23 cellular contexts compared by ENCODE assay signal in genomic region chr9:117662651-117663050, GRCh38. TPM values are rescaled to one million over a fixed set of nuclear protein-coding genes. Genes with fewer than 3 reads are reported as not detected.
DNase-seq lines count a peak whose midpoint lies in the region; ATAC-seq, FAIRE-seq and TF ChIP-seq lines count a peak whose summit lies in the region.
"Had no signal": no experiment of that assay in that cellular context is flagged by ENCODE, and none has a peak within 500 bp of the region (broad histone marks: within the 10 kb centered on the region; RNA-seq: fewer than 3 reads in every experiment).

No MANE protein-coding gene starts in this region.

- no peak for ATAC-seq in HepG2
- ATAC-seq: CD8-positive, alpha-beta T cell had no signal

- H2AFZ ChIP-seq in HepG2 (ENCODE audit: low read length): no peak overlapping the region

- no peak for FAIRE-seq in HepG2 (lab: Jason Lieb, UNC)
- FAIRE-seq: A204.1, G401.6, GM12892, GM19239, H54 had no signal

- 35% methylated on average over 3 of the region's 3 CpGs for WGBS in liver
- 54% methylated on average over 2 of the region's 3 CpGs for WGBS in HepG2 (ENCODE audit: low lambda C conversion rate)
- no CpG with 5 or more reads among the region's 3 CpGs for WGBS in mesendoderm (ENCODE audit: extremely low coverage, insufficient coverage, low lambda C conversion rate)

- CTCF ChIA-PET in HepG2 (lab: Yijun Ruan, JAX; ENCODE audit: low intra/inter-chr PET ratio, low total read pairs): no interaction called here

- no peak overlapping the region for H3K27ac ChIP-seq in liver (ENCODE audit: low read depth in 1 of 2, low read length in 2 of 2)
- no peak overlapping the region for H3K27ac ChIP-seq in HepG2 (ENCODE audit: extremely low read length, insufficient read depth, low read length)
- no peak overlapping the region for H3K27ac ChIP-seq in mesendoderm (ENCODE audit: low read depth, low read length)
- H3K27ac ChIP-seq: 22Rv1, BLaER1, C4-2B had no signal

- DNase-seq in HepG2 (ENCODE audit: low spot score) (no peak), iPS-NIHi7 (ENCODE audit: extremely low spot score) (peak; percentile 12), mesendoderm (peak; percentile 53), NCI-H1417 (lab: John Stamatoyannopoulos, UW) (no peak), cerebellar cortex (ENCODE audit: low spot score) (no peak), HAP-1 (ENCODE audit: low spot score in 2 of 2) (no peak)
- DNase-seq: CD4-positive, CD25-positive, alpha-beta regulatory T cell; CD8-positive, alpha-beta T cell; DMS153; DND-41; GOT3; HCEC 1CT had no signal

- H3K4ac ChIP-seq in mesendoderm (ENCODE audit: low read depth, low read length): no peak overlapping the region

- H3K79me1 ChIP-seq in mesendoderm (ENCODE audit: low read length): no peaks in the 10 kb centered on the region

- H3K79me2 ChIP-seq in HepG2 (ENCODE audit: insufficient read depth, low read length): no peaks in the 10 kb centered on the region
- H3K79me2 ChIP-seq in mesendoderm (ENCODE audit: control insufficient read depth, insufficient read depth, low read length): no peaks in the 10 kb centered on the region

- no peak overlapping the region for H3K18ac ChIP-seq in mesendoderm (ENCODE audit: low read length)

- no peaks in the 10 kb centered on the region for H4K20me1 ChIP-seq in HepG2 (ENCODE audit: insufficient read depth, low read length)
- H4K20me1 ChIP-seq: BLaER1 had no signal

- no peak overlapping the region for H3K56ac ChIP-seq in mesendoderm (ENCODE audit: low read length)

- no peak for TF ChIP-seq POLR2A in HepG2 (IDR thresholded peaks at IDR 0.05; ENCODE audit: insufficient read depth in 1 of 2, low read depth in 2 of 2, low read length in 2 of 2)

- no peak overlapping the region for H2AK5ac ChIP-seq in mesendoderm (ENCODE audit: low read length)

- no peak overlapping the region for H2BK15ac ChIP-seq in mesendoderm (replicated peaks; ENCODE audit: low read depth)

- H3K4me3 ChIP-seq in liver (ENCODE audit: low read depth in 1 of 3, low read length in 3 of 3) (no peak overlapping the region), HepG2 (replicated peaks in 1 of 3; ENCODE audit: insufficient read depth in 1 of 3, low read depth in 2 of 3, low read length in 3 of 3) (no peak overlapping the region), mesendoderm (ENCODE audit: low read length) (no peak overlapping the region), HAP-1 (no peak overlapping the region)
- H3K4me3 ChIP-seq: BLaER1 had no signal

- no peak overlapping the region for H3K23ac ChIP-seq in mesendoderm (ENCODE audit: low read length)

- intact Hi-C loops in HepG2 (cut with micrococcal nuclease; ENCODE audit: unreplicated experiment): no loop called here

- BruUV-seq in HepG2 (replicated peaks; lab: Mats Ljungman, UMichigan): no TSS peak

- H2BK120ac ChIP-seq in mesendoderm (ENCODE audit: low read depth, low read length): no peak overlapping the region

- no peak overlapping the region for H3K4me2 ChIP-seq in HepG2 (ENCODE audit: low read depth, low read length)
- H3K4me2 ChIP-seq in mesendoderm (ENCODE audit: low read length): no peak overlapping the region
- H3K4me2 ChIP-seq: BLaER1 had no signal

- no peak for TF ChIP-seq EP300 in HepG2 (IDR thresholded peaks at IDR 0.05; ENCODE audit: low read depth in 2 of 2, low read length in 2 of 2)
- no peak for TF ChIP-seq EP300 in HepG2 (CRISPR knock-in tag; IDR thresholded peaks at IDR 0.05; ENCODE audit: borderline replicate concordance)

- H2BK5ac ChIP-seq in mesendoderm (ENCODE audit: low read length): no peak overlapping the region

- peak in 1 of 2 donors; percentile 54 for TF ChIP-seq RAD21 in liver (IDR thresholded peaks at IDR 0.05)
- no peak for TF ChIP-seq RAD21 in HepG2 (CRISPR knock-in tag; IDR thresholded peaks at IDR 0.05)

- no peak overlapping the region for H3K9ac ChIP-seq in liver (ENCODE audit: low read depth in 1 of 2, low read length in 2 of 2)
- H3K9ac ChIP-seq in HepG2 (ENCODE audit: insufficient read depth, low read depth, low read length): no peak overlapping the region
- H3K9ac ChIP-seq in mesendoderm (ENCODE audit: low read length): no peak overlapping the region
- H3K9ac ChIP-seq: BLaER1 had no signal

- in situ Hi-C loops in HepG2 (cut with HindIII; ENCODE audit: extremely low pct_ligation_motif_present, low pct_unique_long_range_greater_than_20kb) (no loop called here), HAP-1 (cut with MboI; ENCODE audit: low sequenced_read_pairs) (no loop called here)

- POLR2A ChIA-PET in HepG2 (lab: Yijun Ruan, JAX): no interaction called here

- no peak overlapping the region for H4K5ac ChIP-seq in mesendoderm (ENCODE audit: low read length)

- no peaks in the 10 kb centered on the region for H3K27me3 ChIP-seq in liver (ENCODE audit: control insufficient read depth in 4 of 4, insufficient read depth in 4 of 4, low read length in 3 of 4)
- no peaks in the 10 kb centered on the region for H3K27me3 ChIP-seq in HepG2 (ENCODE audit: control insufficient read depth in 1 of 2, insufficient read depth in 2 of 2, low read length in 2 of 2)
- H3K27me3 ChIP-seq in mesendoderm (ENCODE audit: insufficient read depth, low read length, poor library complexity): no peaks in the 10 kb centered on the region
- H3K27me3 ChIP-seq in HAP-1 (ENCODE audit: low read depth): no peaks in the 10 kb centered on the region
- H3K27me3 ChIP-seq: BLaER1 had no signal

- H3K36me3 ChIP-seq in liver (ENCODE audit: control insufficient read depth in 4 of 4, insufficient read depth in 3 of 4, low read depth in 1 of 4, low read length in 3 of 4) (no peaks in the 10 kb centered on the region), HepG2 (replicated peaks in 1 of 2; ENCODE audit: control insufficient read depth in 1 of 2, insufficient read depth in 2 of 2, low read length in 2 of 2) (no peaks in the 10 kb centered on the region), mesendoderm (ENCODE audit: control insufficient read depth, insufficient read depth, low read length) (no peaks in the 10 kb centered on the region), HAP-1 (replicated peaks) (no peaks in the 10 kb centered on the region)
- H3K36me3 ChIP-seq: BLaER1 had no signal

- H3K4me1 ChIP-seq in liver (ENCODE audit: control insufficient read depth in 4 of 4, insufficient read depth in 4 of 4, low read length in 3 of 4): peaks cover 7 to 16% (median 14%) of the 10 kb centered on the region in 4 donors
- H3K4me1 ChIP-seq in HepG2 (ENCODE audit: insufficient read depth, low read length): no peaks in the 10 kb centered on the region
- H3K4me1 ChIP-seq in mesendoderm (ENCODE audit: control insufficient read depth, low read depth, low read length): no peaks in the 10 kb centered on the region
- H3K4me1 ChIP-seq in HAP-1: peaks cover 3% of the 10 kb centered on the region
- H3K4me1 ChIP-seq: BLaER1, Caco-2 had no signal

- no peak overlapping the region for H4K8ac ChIP-seq in mesendoderm (ENCODE audit: low read depth, low read length)

- H3K9me3 ChIP-seq in liver (ENCODE audit: control insufficient read depth in 4 of 4, low read length in 3 of 4) (no peaks in the 10 kb centered on the region), HepG2 (ENCODE audit: low read length) (peaks cover 3% of the 10 kb centered on the region; the same call in 1 of the 2 replicates), HAP-1 (no peaks in the 10 kb centered on the region)
- H3K9me3 ChIP-seq: BLaER1, Caco-2 had no signal

- TF ChIP-seq CTCF in liver (IDR thresholded peaks at IDR 0.05; ENCODE audit: low read depth, low read length, missing input control): no peak
- TF ChIP-seq CTCF in HepG2 (CRISPR knock-in tag; IDR thresholded peaks at IDR 0.05): no peak

TF ChIP-seq in liver, 16 proteins besides CTCF, POLR2A, EP300 and RAD21 (continues in another document):
- TF ChIP-seq TAF1 (conservative IDR thresholded peaks at IDR 0.05): no peak
- peak; percentile 95 to 98 for TF ChIP-seq HNF4A (conservative IDR thresholded peaks at IDR 0.05)
- no peak for TF ChIP-seq EGR1 (IDR thresholded peaks at IDR 0.05; ENCODE audit: low read depth in 2 of 2)
- TF ChIP-seq GABPA (IDR thresholded peaks at IDR 0.05 in 1 of 2, conservative IDR thresholded peaks at IDR 0.05 in 1 of 2): no peak

TF ChIP-seq in HepG2, 621 proteins besides CTCF, POLR2A, EP300 and RAD21 (continues in another document):
- TF ChIP-seq HOXA3 (CRISPR knock-in tag; IDR thresholded peaks at IDR 0.05): no peak

RNA-seq across cellular contexts. Expression of gene TLR4, which starts 41.6 kb away (rescaled TPM):
- total RNA-seq in liver: 10 to 100 TPM; 14.5 to 23.3 TPM
- 1 to 10 TPM; 5.4 to 5.6 TPM for polyA plus RNA-seq in liver
- total RNA-seq in HepG2 (2016; rRNA removed; fragmentation: Illumina TruSeq; extraction: Trizol): 0.22 and 0.34 TPM in 2 replicates
- total RNA-seq in HepG2 (2016; cell fraction: cytosol; rRNA removed; fragmentation: Illumina TruSeq; extraction: Trizol; ENCODE audit: low read depth): not detected in 2 replicates
- total RNA-seq in HepG2 (2016; cell fraction: insoluble cytoplasmic fraction; rRNA removed; fragmentation: Illumina TruSeq; extraction: Trizol): 0.26 and 0.27 TPM in 2 replicates
- total RNA-seq in HepG2 (2016; cell fraction: membrane; rRNA removed; fragmentation: Illumina TruSeq; extraction: Trizol): 0.07 and 0.19 TPM in 2 replicates
- total RNA-seq in HepG2 (2016; cell fraction: nucleus; rRNA removed; fragmentation: Illumina TruSeq; extraction: Trizol): 0.34 and 0.84 TPM in 2 replicates
- polyA plus RNA-seq in HepG2 (2011; rRNA removed): 0.07 TPM in 2 replicates
- 0.01 and 0.08 TPM in 2 replicates for polyA plus RNA-seq in HepG2 (2011; cell fraction: cytosol; rRNA removed)
- 0.05 TPM in 2 replicates for polyA plus RNA-seq in HepG2 (2011; cell fraction: nucleus; rRNA removed)
- polyA plus RNA-seq in HepG2 (2012): 0.05 and 0.11 TPM in 2 replicates
- 0.02 TPM in 1 of 2 replicates, not detected in the other for polyA plus RNA-seq in HepG2 (2016; cell fraction: cytosol; fragmentation: Illumina TruSeq; extraction: Trizol; ENCODE audit: low read depth)
- polyA plus RNA-seq in HepG2 (2016; cell fraction: insoluble cytoplasmic fraction; fragmentation: Illumina TruSeq; extraction: Trizol; ENCODE audit: low read depth): 0.16 and 0.27 TPM in 2 replicates
- polyA plus RNA-seq in HepG2 (2016; cell fraction: membrane; fragmentation: Illumina TruSeq; extraction: Trizol; ENCODE audit: low read depth): 0.03 and 0.05 TPM in 2 replicates
- 0.11 and 0.15 TPM in 2 replicates for polyA plus RNA-seq in HepG2 (2016; cell fraction: nucleus; fragmentation: Illumina TruSeq; extraction: Trizol; ENCODE audit: insufficient read depth, low read depth)
- polyA minus RNA-seq in HepG2 (2011; rRNA and poly(A)+ RNA removed; ENCODE audit: low replicate concordance): 0.32 and 4.3 TPM in 2 replicates
- 0.09 and 0.20 TPM in 2 replicates for polyA minus RNA-seq in HepG2 (2011; cell fraction: cytosol; rRNA and poly(A)+ RNA removed)
- polyA minus RNA-seq in HepG2 (2011; cell fraction: nucleus; rRNA and poly(A)+ RNA removed): 0.37 and 0.52 TPM in 2 replicates
- polyA plus RNA-seq in mesendoderm (2013, experiment 1 of 2): 0.03 TPM
- 0.04 TPM for polyA plus RNA-seq in mesendoderm (2013, experiment 2 of 2)
- total RNA-seq: Caco-2 had no signal
- polyA plus RNA-seq: AG04450 had no signal

Comparison
In these comparisons a context has a peak if more than half of its experiments do, and no peak if none do; other contexts are left out.
1. RNA of gene TLR4, which starts 41.6 kb away (total RNA-seq): 14.5 to 23.3 TPM in liver; 0.07 to 0.84 TPM in HepG2; every median in the first group is over 4 times any median in the second.
2. DNase-seq: peak in iPS-NIHi7 (single experiment) and mesendoderm (single experiment); none in HepG2 (single experiment), NCI-H1417 (0 of 3), cerebellar cortex (single experiment) and HAP-1 (0 of 2).